Comparison of ENCODE assay signal across 22 cellular contexts in genomic region chr2:209501579-209501978, GRCh38.
"Had no signal": no experiment of that assay in that cellular context is flagged by ENCODE, and none has a peak within 500 bp of the region (broad histone marks: within the 10 kb centered on the region; RNA-seq: fewer than 3 reads in every experiment).

No MANE protein-coding gene starts in this region.

- H3K27ac ChIP-seq: brain microvascular endothelial cell, right atrium auricular region, thyroid gland had no signal

- ATAC-seq: activated CD8-positive, alpha-beta T cell treated with anti-CD3 and anti-CD28 coated beads, Interleukin-2, amount 10 ng/mL, durations not matched to agents 7 days and 5 days; activated T-cell treated with anti-CD3 and anti-CD28 coated beads, Interleukin-2, amount 50 U/mL, for 72 hours; left ventricle myocardium superior; natural killer cell; stimulated activated naive B cell treated with anti-CD40 and anti-IgM and Interleukin-4, amounts not matched to agents 10 μg/mL and 1 μg/mL and 100 μg/mL, for 72 hours had no signal

- H3K27me3 Mint-ChIP-seq: activated CD4-positive, alpha-beta T cell treated with anti-CD3 and anti-CD28 coated beads, Interleukin-2, amount 10 ng/mL, durations not matched to agents 24 days and 14 days; central memory CD8-positive, alpha-beta T cell; stimulated activated naive B cell treated with anti-CD40 and anti-IgM and Interleukin-4, amounts not matched to agents 10 μg/mL and 1 μg/mL and 100 μg/mL, for 72 hours had no signal

- H3K9me3 Mint-ChIP-seq: activated CD4-positive, alpha-beta T cell treated with anti-CD3 and anti-CD28 coated beads, Interleukin-2, amount 10 ng/mL, durations not matched to agents 24 days and 14 days had no signal

- H3K27me3 ChIP-seq: brain microvascular endothelial cell, right atrium auricular region, thyroid gland had no signal

- H3K4me3 Mint-ChIP-seq: activated CD4-positive, alpha-beta T cell treated with anti-CD3 and anti-CD28 coated beads, Interleukin-2, amount 10 ng/mL, durations not matched to agents 24 days and 14 days; activated CD8-positive, alpha-beta T cell treated with anti-CD3 and anti-CD28 coated beads, Interleukin-2, amount 10 ng/mL, durations not matched to agents 7 days and 5 days; activated naive CD8-positive, alpha-beta T cell treated with anti-CD3 and anti-CD28 coated beads for 36 hours; activated T-cell treated with anti-CD3 and anti-CD28 coated beads, Interleukin-2, amount 50 U/mL, for 72 hours; central memory CD8-positive, alpha-beta T cell; natural killer cell; stimulated activated naive B cell treated with anti-CD40 and anti-IgM and Interleukin-4, amounts not matched to agents 10 μg/mL and 1 μg/mL and 100 μg/mL, for 72 hours had no signal

- H3K4me1 Mint-ChIP-seq: activated CD4-positive, alpha-beta T cell treated with anti-CD3 and anti-CD28 coated beads, Interleukin-2, amount 10 ng/mL, durations not matched to agents 24 days and 14 days; activated naive CD8-positive, alpha-beta T cell treated with anti-CD3 and anti-CD28 coated beads for 36 hours; central memory CD8-positive, alpha-beta T cell; natural killer cell had no signal

- H3K36me3 Mint-ChIP-seq: activated naive CD8-positive, alpha-beta T cell treated with anti-CD3 and anti-CD28 coated beads for 36 hours; natural killer cell had no signal

- DNase-seq: activated CD4-positive, alpha-beta T cell treated with anti-CD3 and anti-CD28 coated beads, Interleukin-2, amount 10 ng/mL, durations not matched to agents 24 days and 14 days; activated CD4-positive, CD25-positive, alpha-beta regulatory T cell; activated CD8-positive, alpha-beta memory T cell treated with anti-CD3 and anti-CD28 coated beads, Interleukin-2, amount 50 U/mL, for 4 hours; activated CD8-positive, alpha-beta T cell treated with anti-CD3 and anti-CD28 coated beads, Interleukin-2, amount 10 ng/mL, durations not matched to agents 7 days and 5 days; activated gamma-delta T cell; activated naive CD8-positive, alpha-beta T cell treated with anti-CD3 and anti-CD28 coated beads for 36 hours; activated T-cell treated with anti-CD3 and anti-CD28 coated beads, Interleukin-2, amount 50 U/mL, for 72 hours; amygdala; brain microvascular endothelial cell; cortex of kidney; effector CD4-positive, alpha-beta T cell; foreskin melanocyte; kidney glomerular epithelial cell; left ventricle myocardium superior; mesendoderm; natural killer cell; posterior cingulate gyrus; stimulated activated CD4-positive, alpha-beta T cell treated with anti-CD3 and anti-CD28 coated beads, Interleukin-2, amount 100 ng/mL, for 48 hours; stimulated activated naive B cell treated with anti-CD40 and anti-IgM and Interleukin-4, amounts not matched to agents 10 μg/mL and 1 μg/mL and 100 μg/mL, for 72 hours; thyroid gland had no signal

- H3K4me3 ChIP-seq: right atrium auricular region, thyroid gland had no signal

- H3K27ac Mint-ChIP-seq: activated CD4-positive, alpha-beta T cell treated with anti-CD3 and anti-CD28 coated beads, Interleukin-2, amount 10 ng/mL, durations not matched to agents 24 days and 14 days; activated CD8-positive, alpha-beta T cell treated with anti-CD3 and anti-CD28 coated beads, Interleukin-2, amount 10 ng/mL, durations not matched to agents 7 days and 5 days; activated naive CD8-positive, alpha-beta T cell treated with anti-CD3 and anti-CD28 coated beads for 36 hours; activated T-cell treated with anti-CD3 and anti-CD28 coated beads, Interleukin-2, amount 50 U/mL, for 72 hours; natural killer cell; stimulated activated naive B cell treated with anti-CD40 and anti-IgM and Interleukin-4, amounts not matched to agents 10 μg/mL and 1 μg/mL and 100 μg/mL, for 72 hours had no signal

- H3K9me3 ChIP-seq: thyroid gland had no signal

- H3K36me3 ChIP-seq: brain microvascular endothelial cell, right atrium auricular region, thyroid gland had no signal
